1 cellular context compared by ENCODE assay signal in genomic region chr16:31117384-31118222, GRCh38.
TF ChIP-seq lines count a peak whose summit lies in the region.

Gene KAT8, plus strand, starts transcription at chr16:31117664. Its CDS starts 18 bp downstream, at chr16:31117682.

TF ChIP-seq in GM12878, 131 proteins besides CTCF, POLR2A, EP300 and RAD21 (continued from another document and continues in another):
- TF ChIP-seq ATF2 (IDR thresholded peaks at IDR 0.05; ENCODE audit: low read length): no peak
- TF ChIP-seq RELA (IDR thresholded peaks at IDR 0.05; ENCODE audit: borderline replicate concordance, partially characterized antibody): peak; percentile 67
- no peak for TF ChIP-seq SMAD1 (IDR thresholded peaks at IDR 0.05; ENCODE audit: low read depth, partially characterized antibody)
- peak; percentile 92 for TF ChIP-seq ZBTB40 (IDR thresholded peaks at IDR 0.05; ENCODE audit: borderline replicate concordance)
- TF ChIP-seq GATAD2B (conservative IDR thresholded peaks at IDR 0.05; ENCODE audit: low read depth): peak; percentile 48; the same call in 1 of the 2 replicates
- TF ChIP-seq CREB1 (IDR thresholded peaks at IDR 0.05; ENCODE audit: low read depth): peak; percentile 97
- TF ChIP-seq CBFB (IDR thresholded peaks at IDR 0.05; ENCODE audit: low read depth): no peak
- peak in 1 of 2 experiments; percentile 71; a peak in 2 of 4 replicates for TF ChIP-seq BHLHE40 (IDR thresholded peaks at IDR 0.05; ENCODE audit: borderline replicate concordance in 1 of 2, low read depth in 2 of 2, low read length in 1 of 2)
- peak; percentile 64 for TF ChIP-seq NR2F1 (conservative IDR thresholded peaks at IDR 0.05)
- TF ChIP-seq SPI1 (IDR thresholded peaks at IDR 0.05; ENCODE audit: borderline replicate concordance, insufficient read depth, low read depth, low read length): peak; percentile 24; the same call in 1 of the 2 replicates
- TF ChIP-seq SIX5 (IDR thresholded peaks at IDR 0.05; ENCODE audit: low read depth, low read length, severe bottlenecking): peak; percentile 62
- peak; percentile 55; the same call in 1 of the 2 replicates for TF ChIP-seq RB1 (IDR thresholded peaks at IDR 0.05; ENCODE audit: borderline replicate concordance)
- TF ChIP-seq POLR2AphosphoS5 (IDR thresholded peaks at IDR 0.05; ENCODE audit: low read length): peak; percentile 88
- 0 out of 2 replicates have a peak, but pooled peaks have one; percentile 6 for TF ChIP-seq SMC3 (IDR thresholded peaks at IDR 0.05; ENCODE audit: borderline replicate concordance, low read length)
- TF ChIP-seq IRF3 (IDR thresholded peaks at IDR 0.05): no peak
- no peak for TF ChIP-seq RUNX3 (IDR thresholded peaks at IDR 0.05; ENCODE audit: low read length)
- TF ChIP-seq LARP7 (IDR thresholded peaks at IDR 0.05): peak; percentile 67
- 0 out of 2 replicates have a peak, but pooled peaks have one; percentile 22 for TF ChIP-seq ZNF217 (IDR thresholded peaks at IDR 0.05)
- no peak for TF ChIP-seq MEF2B (IDR thresholded peaks at IDR 0.05; ENCODE audit: partially characterized antibody, poor library complexity, severe bottlenecking)
- TF ChIP-seq KLF5 (IDR thresholded peaks at IDR 0.05; ENCODE audit: partially characterized antibody): peak; percentile 57
- TF ChIP-seq NFIC (IDR thresholded peaks at IDR 0.05; ENCODE audit: low read depth, low read length): no peak
- TF ChIP-seq CHD2 (IDR thresholded peaks at IDR 0.05; ENCODE audit: borderline replicate concordance, low read depth, low read length): peak; percentile 68; the same call in 1 of the 2 replicates
- peak; percentile 70 for TF ChIP-seq NR2C2 (IDR thresholded peaks at IDR 0.05; ENCODE audit: borderline replicate concordance, control insufficient read depth, insufficient read length, low read depth)
- TF ChIP-seq ZBTB33 (IDR thresholded peaks at IDR 0.05): 0 out of 2 replicates have a peak, but pooled peaks have one; percentile 16
- no peak for TF ChIP-seq BCLAF1 (IDR thresholded peaks at IDR 0.05)
- TF ChIP-seq BACH1 (IDR thresholded peaks at IDR 0.05; ENCODE audit: borderline replicate concordance): peak; percentile 86
- TF ChIP-seq PKNOX1 (IDR thresholded peaks at IDR 0.05): peak; percentile 51; the same call in 1 of the 2 replicates
- TF ChIP-seq PML (IDR thresholded peaks at IDR 0.05; ENCODE audit: low read length): peak; percentile 59
- peak; percentile 34 for TF ChIP-seq ESRRA (IDR thresholded peaks at IDR 0.05; ENCODE audit: low read length)
- TF ChIP-seq CHD1 (IDR thresholded peaks at IDR 0.05; ENCODE audit: low read depth, low read length): no peak
- TF ChIP-seq CREM (IDR thresholded peaks at IDR 0.05; ENCODE audit: low read depth): peak; percentile 99
- 0 out of 2 replicates have a peak, but pooled peaks have one; percentile 32 for TF ChIP-seq RFX5 (IDR thresholded peaks at IDR 0.05; ENCODE audit: low read depth, low read length)
- no peak for TF ChIP-seq IRF5 (IDR thresholded peaks at IDR 0.05; ENCODE audit: borderline replicate concordance)
- TF ChIP-seq MYB (IDR thresholded peaks at IDR 0.05; ENCODE audit: borderline replicate concordance, low read depth, low read length): no peak
- TF ChIP-seq ASH2L (IDR thresholded peaks at IDR 0.05; ENCODE audit: borderline replicate concordance, low read depth): 0 out of 2 replicates have a peak, but pooled peaks have one; percentile 38
- peak; percentile 81 for TF ChIP-seq HCFC1 (IDR thresholded peaks at IDR 0.05; ENCODE audit: low read length)
- TF ChIP-seq POU2F2 (IDR thresholded peaks at IDR 0.05; ENCODE audit: borderline replicate concordance, low read depth, low read length): peak; percentile 81; the same call in 2 of the 3 replicates
- TF ChIP-seq E2F4 (IDR thresholded peaks at IDR 0.05; ENCODE audit: low read depth, low read length): 0 out of 2 replicates have a peak, but pooled peaks have one; percentile 47
- TF ChIP-seq CEBPZ (IDR thresholded peaks at IDR 0.05; ENCODE audit: low read depth, low read length): no peak
